ENCODE assay signal across 8 cellular contexts in genomic region chr12:52156757-52157565, GRCh38. TPM values are rescaled to one million over a fixed set of nuclear protein-coding genes. Genes with fewer than 3 reads are reported as not detected.
A peak's percentile ranks its signal among the peaks of the same experiment; 100 is the strongest.
DNase-seq lines count a peak whose midpoint lies in the region; ATAC-seq and TF ChIP-seq lines count a peak whose summit lies in the region.

No MANE protein-coding gene starts in this region.

- H3K27ac Mint-ChIP-seq in CD14-positive monocyte = peak overlapping the region in 1 of 7 donors; percentile 24
- H3K27ac Mint-ChIP-seq in naive B cell = no peak overlapping the region
- no peak overlapping the region for H3K27ac Mint-ChIP-seq in stimulated activated memory B cell treated with anti-CD40 and anti-IgM and Interleukin-4, amounts not matched to agents 10 μg/mL and 1 μg/mL and 100 μg/mL, for 72 hours

- CTCF ChIA-PET in HEK293T (lab: Yijun Ruan, JAX) = interaction anchor here (0.6 to 3.1 kb wide), 21 partner anchors 13 to 829 kb away, joined by 3 to 20 read pairs (median 4); no protein-coding TSS in a partner anchor

- peaks cover 4% of the 10 kb centered on the region for H3K4me1 Mint-ChIP-seq in CD14-positive monocyte
- peaks cover 0 to under 1% (median under 1%) of the 10 kb centered on the region in 3 donors for H3K4me1 Mint-ChIP-seq in naive B cell
- H3K4me1 Mint-ChIP-seq in stimulated activated memory B cell treated with anti-CD40 and anti-IgM and Interleukin-4, amounts not matched to agents 10 μg/mL and 1 μg/mL and 100 μg/mL, for 72 hours = peaks cover under 1% of the 10 kb centered on the region

- TF ChIP-seq CTCF in CD14-positive monocyte (IDR thresholded peaks at IDR 0.05) = peak; percentile 97

- no peak for TF ChIP-seq POLR2A in erythroblast (IDR thresholded peaks at IDR 0.05; ENCODE audit: low read length)

- POLR2A ChIA-PET in HEK293T (lab: Yijun Ruan, JAX) = no interaction called here

- H3K4me3 Mint-ChIP-seq in CD14-positive monocyte = no peak overlapping the region
- no peak overlapping the region for H3K4me3 Mint-ChIP-seq in naive B cell
- H3K4me3 Mint-ChIP-seq in stimulated activated memory B cell treated with anti-CD40 and anti-IgM and Interleukin-4, amounts not matched to agents 10 μg/mL and 1 μg/mL and 100 μg/mL, for 72 hours = no peak overlapping the region

- intact Hi-C loops in CD14-positive monocyte (cut with micrococcal nuclease) = loop anchor here (1.0 to 10.0 kb wide), 5 partner anchors 58 to 718 kb away; no protein-coding TSS in a partner anchor

- H3K27me3 Mint-ChIP-seq in CD14-positive monocyte (ENCODE audit: low read depth in 3 of 3) (peaks cover 12 to 19% (median 13%) of the 10 kb centered on the region in 3 donors), naive B cell (peaks cover 9 to 41% (median 37%) of the 10 kb centered on the region in 3 donors)
- H3K27me3 Mint-ChIP-seq in stimulated activated memory B cell treated with anti-CD40 and anti-IgM and Interleukin-4, amounts not matched to agents 10 μg/mL and 1 μg/mL and 100 μg/mL, for 72 hours = peaks cover 18% of the 10 kb centered on the region

- H3K9me3 Mint-ChIP-seq in CD14-positive monocyte (peaks cover 0 to 5% (median 2%) of the 10 kb centered on the region in 7 donors), naive B cell (peaks cover 0 to 16% (median 2%) of the 10 kb centered on the region in 7 donors)
- no peaks in the 10 kb centered on the region for H3K9me3 Mint-ChIP-seq in stimulated activated memory B cell treated with anti-CD40 and anti-IgM and Interleukin-4, amounts not matched to agents 10 μg/mL and 1 μg/mL and 100 μg/mL, for 72 hours

- ATAC-seq in naive B cell (ENCODE audit: low read depth in 2 of 2) = peak; percentile 27 to 47
- peak; percentile 63 for ATAC-seq in stimulated activated memory B cell treated with anti-CD40 and anti-IgM and Interleukin-4, amounts not matched to agents 10 μg/mL and 1 μg/mL and 100 μg/mL, for 72 hours

- H3K36me3 Mint-ChIP-seq in CD14-positive monocyte (no peaks in the 10 kb centered on the region), naive B cell (peaks cover 0 to 8% of the 10 kb centered on the region in 2 donors)
- no peaks in the 10 kb centered on the region for H3K36me3 Mint-ChIP-seq in stimulated activated memory B cell treated with anti-CD40 and anti-IgM and Interleukin-4, amounts not matched to agents 10 μg/mL and 1 μg/mL and 100 μg/mL, for 72 hours

- peak; percentile 78 for DNase-seq in CD14-positive monocyte (ENCODE audit: low spot score)
- DNase-seq in HEK293T (ENCODE audit: extremely low spot score) = peak; percentile 81
- peak; percentile 41 for DNase-seq in NOMO-1 treated with DMSO at 0.1 percent for 48 hours (lab: John Stamatoyannopoulos, UW; ENCODE audit: unreplicated experiment)
- DNase-seq in activated CD8-positive, alpha-beta memory T cell treated with anti-CD3 and anti-CD28 coated beads, Interleukin-2, amount 50 U/mL, for 48 hours = peak; percentile 91
- DNase-seq in erythroblast (lab: John Stamatoyannopoulos, UW) = peak; percentile 48 to 82
- peak; percentile 26 for DNase-seq in naive B cell
- DNase-seq in T1000 (lab: John Stamatoyannopoulos, UW) = no peak

TF ChIP-seq in HEK293T, 16 proteins besides CTCF, POLR2A, EP300 and RAD21:
- TF ChIP-seq L3MBTL2 (conservative IDR thresholded peaks at IDR 0.05) (no peak), CTBP1 (IDR thresholded peaks at IDR 0.05; ENCODE audit: borderline replicate concordance) (no peak), PKNOX1 (IDR thresholded peaks at IDR 0.05) (no peak), HDGF (IDR thresholded peaks at IDR 0.05; ENCODE audit: borderline replicate concordance) (no peak), LEF1 (IDR thresholded peaks at IDR 0.05; ENCODE audit: borderline replicate concordance) (no peak), ELF4 (IDR thresholded peaks at IDR 0.05) (no peak), FOXA1 (IDR thresholded peaks at IDR 0.05) (no peak)
TF ChIP-seq in HEK293T: peak in this region for 0.

RNA-seq across cellular contexts. Expression of gene KRT80, which starts 34.9 kb away (rescaled TPM):
- polyA plus RNA-seq in CD14-positive monocyte (under 1 TPM; 0.18 to 0.52 TPM), naive B cell (ENCODE audit: low read depth in 6 of 6) (not detected)
